ENCODE assay signal across 16 cellular contexts in genomic region chrX:125492439-125492838, GRCh38.
A peak's percentile ranks its signal among the peaks of the same experiment; 100 is the strongest.
DNase-seq lines count a peak whose midpoint lies in the region; ATAC-seq, FAIRE-seq and TF ChIP-seq lines count a peak whose summit lies in the region.
"Had no signal": no experiment of that assay in that cellular context is flagged by ENCODE, and none has a peak within 500 bp of the region (broad histone marks: within the 10 kb centered on the region; RNA-seq: fewer than 3 reads in every experiment).

No MANE protein-coding gene starts in this region.

- H3K4me1 ChIP-seq in HUES6 (ENCODE audit: control insufficient read depth, insufficient read depth, low read length) (peaks cover 4% of the 10 kb centered on the region), K562 (replicated peaks in 1 of 2; ENCODE audit: control insufficient read depth in 2 of 2, insufficient read depth in 2 of 2, low read length in 2 of 2) (peaks cover 0 to 2% of the 10 kb centered on the region in 2 experiments; a peak in 2 of 5 replicates), keratinocyte (ENCODE audit: control insufficient read depth, extremely low read depth, insufficient read depth, low read length) (no peaks in the 10 kb centered on the region), uterus (no peaks in the 10 kb centered on the region)
- H3K4me1 ChIP-seq: Peyer's patch had no signal

- WGBS in K562 (ENCODE audit: insufficient coverage, low coverage, missing lambda C conversion rate), result 4% methylated on average over 2 of the region's 2 CpGs

- in situ Hi-C loops in K562 (cut with MboI), result no loop called here

- peak overlapping the region; percentile 79; the same call in 1 of the 2 replicates for H3K27ac ChIP-seq in HUES6 (ENCODE audit: low read depth, low read length)
- H3K27ac ChIP-seq in K562 (ENCODE audit: extremely low read depth, low read depth, low read length), result peak overlapping the region; percentile 82
- no peak overlapping the region for H3K27ac ChIP-seq in keratinocyte (ENCODE audit: control insufficient read depth, insufficient read depth, low read length)
- peak overlapping the region; percentile 34 to 55 for H3K27ac ChIP-seq in uterus
- H3K27ac ChIP-seq: Peyer's patch had no signal

- POLR2A ChIA-PET in K562 (lab: Yijun Ruan, JAX), result interaction anchor here (0.6 to 1.4 kb wide), 3 partner anchors 11 to 1885 kb away, joined by 3 to 6 read pairs (median 4); no protein-coding TSS in a partner anchor

- no peaks in the 10 kb centered on the region for H3K27me3 ChIP-seq in HUES6 (ENCODE audit: control insufficient read depth, insufficient read depth, low read length)
- no peaks in the 10 kb centered on the region for H3K27me3 ChIP-seq in K562 (ENCODE audit: control insufficient read depth in 2 of 2, insufficient read depth in 2 of 2, low read length in 2 of 2)
- H3K27me3 ChIP-seq in keratinocyte (ENCODE audit: control insufficient read depth, extremely low read depth, insufficient read depth, low read length), result no peaks in the 10 kb centered on the region
- H3K27me3 ChIP-seq in uterus, result no peaks in the 10 kb centered on the region
- H3K27me3 ChIP-seq: Peyer's patch had no signal

- H3K79me2 ChIP-seq in K562 (ENCODE audit: control insufficient read depth, insufficient read depth, low read length) (no peaks in the 10 kb centered on the region), keratinocyte (ENCODE audit: control insufficient read depth, insufficient read depth, low read length) (no peaks in the 10 kb centered on the region)

- TF ChIP-seq POLR2A in K562 (conservative IDR thresholded peaks at IDR 0.05) (no peak), uterus (IDR thresholded peaks at IDR 0.05) (no peak)

- CTCF ChIA-PET in K562 (lab: Yijun Ruan, JAX; ENCODE audit: low intra/inter-chr PET ratio), result no interaction called here

- peak; percentile 98 for ATAC-seq in K562
- ATAC-seq: GM12878 had no signal

- H3K9me1 ChIP-seq in K562 (ENCODE audit: control insufficient read depth, insufficient read depth, low read length) (no peaks in the 10 kb centered on the region), keratinocyte (ENCODE audit: control insufficient read depth, extremely low read depth, insufficient read depth, low read length) (no peaks in the 10 kb centered on the region)

- no peak for TF ChIP-seq CTCF in K562 (IDR thresholded peaks at IDR 0.05 in 2 of 3, conservative IDR thresholded peaks at IDR 0.05 in 1 of 3; ENCODE audit: insufficient read depth in 2 of 3, low read depth in 1 of 3, low read length in 3 of 3)
- TF ChIP-seq CTCF in keratinocyte (optimal IDR thresholded peaks at IDR 0.05 in 1 of 3, IDR thresholded peaks at IDR 0.05 in 1 of 3, conservative IDR thresholded peaks at IDR 0.05 in 1 of 3; ENCODE audit: extremely low read depth in 1 of 3, insufficient read depth in 2 of 3, low read length in 3 of 3), result no peak
- TF ChIP-seq CTCF in uterus (IDR thresholded peaks at IDR 0.05), result no peak

- intact Hi-C loops in K562 (cut with micrococcal nuclease) (loop anchor here (5.0 kb wide), 1 partner anchor 50 kb away; no protein-coding TSS in a partner anchor), uterus (cut with DNase I; ENCODE audit: low total_unique reads) (no loop called here)

- H2AFZ ChIP-seq in K562 (ENCODE audit: low read depth, low read length), result peak overlapping the region; percentile 62
- H2AFZ ChIP-seq in keratinocyte (ENCODE audit: control insufficient read depth, low read length), result peak overlapping the region; percentile 9

- FAIRE-seq in K562 (lab: Jason Lieb, UNC) (peak; percentile 89), keratinocyte (lab: Jason Lieb, UNC) (no peak)
- FAIRE-seq: GM12878, GM19239 had no signal

- H3K36me3 ChIP-seq in HUES6 (ENCODE audit: control insufficient read depth, insufficient read depth, low read length) (no peaks in the 10 kb centered on the region), K562 (ENCODE audit: control insufficient read depth, insufficient read depth, low read length) (no peaks in the 10 kb centered on the region; the same call in 2 of the 3 replicates), keratinocyte (ENCODE audit: control insufficient read depth in 2 of 2, extremely low read depth in 1 of 2, insufficient read depth in 2 of 2, low read length in 2 of 2) (no peaks in the 10 kb centered on the region), uterus (no peaks in the 10 kb centered on the region)
- H3K36me3 ChIP-seq: Peyer's patch had no signal

- H3K4me2 ChIP-seq in K562 (ENCODE audit: insufficient read depth, low read length), result peak overlapping the region; percentile 43
- H3K4me2 ChIP-seq in keratinocyte (ENCODE audit: control insufficient read depth, extremely low read depth, insufficient read depth, low read depth, low read length), result no peak overlapping the region

- H3K4me3 ChIP-seq in HUES6 (ENCODE audit: low read depth, low read length) (no peak overlapping the region), K562 (no peak overlapping the region), keratinocyte (ENCODE audit: control insufficient read depth in 2 of 3, extremely low read depth in 1 of 3, insufficient read depth in 2 of 3, low read depth in 1 of 3, low read length in 3 of 3) (no peak overlapping the region), uterus (no peak overlapping the region)
- H3K4me3 ChIP-seq: GM12878, Peyer's patch had no signal

- H3K9me3 ChIP-seq in HUES6 (ENCODE audit: control insufficient read depth, insufficient read depth, low read depth, low read length) (peaks cover 5% of the 10 kb centered on the region; the same call in 1 of the 2 replicates), K562 (replicated peaks; ENCODE audit: control insufficient read depth, insufficient read depth, low read depth, low read length) (peaks cover 6% of the 10 kb centered on the region; the same call in 1 of the 2 replicates), keratinocyte (ENCODE audit: control insufficient read depth, low read depth, low read length) (no peaks in the 10 kb centered on the region), uterus (no peaks in the 10 kb centered on the region)
- H3K9me3 ChIP-seq: Peyer's patch had no signal

- no TSS peak for BruUV-seq in K562 (replicated peaks; lab: Mats Ljungman, UMichigan)

- H4K20me1 ChIP-seq in K562 (replicated peaks; ENCODE audit: control insufficient read depth, insufficient read depth, low read length), result no peaks in the 10 kb centered on the region
- no peaks in the 10 kb centered on the region for H4K20me1 ChIP-seq in keratinocyte (ENCODE audit: control insufficient read depth, extremely low read depth, insufficient read depth, low read length)

- TF ChIP-seq RAD21 in K562 (CRISPR knock-in tag; conservative IDR thresholded peaks at IDR 0.05 in 1 of 2, IDR thresholded peaks at IDR 0.05 in 1 of 2), result 0 out of 4 replicates have a peak, but pooled peaks of 1 of the 2 experiments have one; percentile 13

- TF ChIP-seq EP300 in K562 (IDR thresholded peaks at IDR 0.05; ENCODE audit: low read length), result peak; percentile 87

- peak overlapping the region; percentile 37 for H3K9ac ChIP-seq in HUES6 (ENCODE audit: low read length)
- H3K9ac ChIP-seq in K562 (ENCODE audit: insufficient read depth in 1 of 2, low read depth in 2 of 2, low read length in 2 of 2), result peak overlapping the region in 1 of 2 experiments; percentile 16; a peak in 1 of 4 replicates
- H3K9ac ChIP-seq in keratinocyte (ENCODE audit: control insufficient read depth, extremely low read depth, insufficient read depth, low read length), result no peak overlapping the region

- DNase-seq in K562 (ENCODE audit: extremely low read depth in 1 of 4, low spot score in 3 of 4) (peak; percentile 12 to 76 (median 40)), keratinocyte (ENCODE audit: low read depth, low spot score) (no peak), uterus (no peak), AG08396 (ENCODE audit: low spot score) (no peak), NCI-H345 treated with DMSO at 0.1 percent for 48 hours (lab: John Stamatoyannopoulos, UW; ENCODE audit: unreplicated experiment) (no peak)
- no peak for DNase-seq in stimulated activated CD4-positive, alpha-beta T cell treated with anti-CD3 and anti-CD28 coated beads, Interleukin-2, amount 100 ng/mL, for 48 hours
- DNase-seq: CD4-positive, CD25-positive, alpha-beta regulatory T cell; COR-L47; IMR-90; NCI-H1092 treated with DMSO at 0.1 percent for 48 hours; NCI-H146; NCI-H2081 treated with DMSO at 0.1 percent for 48 hours; Peyer's patch had no signal

- dilution Hi-C loops in keratinocyte (cut with MboI; ENCODE audit: extremely low pct_ligation_motif_present, low sequenced_read_pairs), result no loop called here

TF ChIP-seq in K562, 482 proteins besides CTCF, POLR2A, EP300 and RAD21 (continues in another document):
- TF ChIP-seq PHF8 (IDR thresholded peaks at IDR 0.05; ENCODE audit: borderline replicate concordance, low read length), result no peak
- TF ChIP-seq, protein P1, sequence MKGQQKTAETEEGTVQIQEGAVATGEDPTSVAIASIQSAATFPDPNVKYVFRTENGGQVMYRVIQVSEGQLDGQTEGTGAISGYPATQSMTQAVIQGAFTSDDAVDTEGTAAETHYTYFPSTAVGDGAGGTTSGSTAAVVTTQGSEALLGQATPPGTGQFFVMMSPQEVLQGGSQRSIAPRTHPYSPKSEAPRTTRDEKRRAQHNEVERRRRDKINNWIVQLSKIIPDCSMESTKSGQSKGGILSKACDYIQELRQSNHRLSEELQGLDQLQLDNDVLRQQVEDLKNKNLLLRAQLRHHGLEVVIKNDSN (CRISPR knock-in tag; IDR thresholded peaks at IDR 0.05), result no peak
- 0 out of 2 replicates have a peak, but pooled peaks have one; percentile 33 for TF ChIP-seq FOXM1 (IDR thresholded peaks at IDR 0.05; ENCODE audit: low read depth)
- no peak for TF ChIP-seq FOXM1 (CRISPR knock-in tag; IDR thresholded peaks at IDR 0.05; ENCODE audit: low read depth)
- peak; percentile 57; the same call in 1 of the 2 replicates for TF ChIP-seq SMARCC2 (IDR thresholded peaks at IDR 0.05; ENCODE audit: low read depth)

Comparison
In these comparisons a context has a peak if more than half of its experiments do, and no peak if none do; other contexts are left out.
1. DNase-seq: peak in K562 (4 of 4); none in keratinocyte (single experiment), uterus (0 of 2), AG08396 (single experiment), stimulated activated CD4-positive, alpha-beta T cell treated with anti-CD3 and anti-CD28 coated beads, Interleukin-2, amount 100 ng/mL, for 48 hours (0 of 2) and NCI-H345 treated with DMSO at 0.1 percent for 48 hours (single experiment).